ENCODE assay signal across 1 cellular context in the genomic region with DNA sequence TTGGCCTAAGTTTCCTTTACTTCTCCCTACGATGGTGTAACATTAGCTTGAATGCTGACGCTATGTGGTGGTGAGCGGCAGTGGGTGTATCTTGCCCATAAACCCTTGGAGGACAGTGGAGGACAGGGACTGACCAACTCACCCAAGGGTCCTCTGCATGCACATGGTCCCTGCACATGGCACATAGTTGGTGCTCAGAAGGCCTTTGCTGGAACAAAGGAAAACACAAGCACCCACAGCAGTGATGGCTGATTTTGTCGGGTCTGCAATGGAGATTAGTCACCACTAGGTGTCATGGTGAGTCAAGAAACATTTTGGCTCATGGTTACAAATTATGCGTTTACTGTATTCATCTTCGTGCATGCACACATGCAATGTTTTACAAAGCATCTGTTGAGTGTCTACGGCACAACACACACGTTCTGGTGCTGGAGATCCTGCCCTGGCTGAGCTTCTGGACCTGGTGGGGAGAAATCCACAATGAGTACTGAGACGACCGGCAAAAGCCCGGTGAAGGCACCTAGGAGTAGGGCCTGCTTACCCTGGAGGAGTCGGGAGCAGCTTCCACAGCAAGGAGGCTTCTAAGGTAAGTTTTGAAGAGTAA.
TF ChIP-seq lines count a peak whose summit lies in the region.

No MANE protein-coding gene starts in this region.

TF ChIP-seq in WTC11, 78 proteins besides CTCF, POLR2A, EP300 and RAD21 (continued from another document):
- TF ChIP-seq, protein P1, sequence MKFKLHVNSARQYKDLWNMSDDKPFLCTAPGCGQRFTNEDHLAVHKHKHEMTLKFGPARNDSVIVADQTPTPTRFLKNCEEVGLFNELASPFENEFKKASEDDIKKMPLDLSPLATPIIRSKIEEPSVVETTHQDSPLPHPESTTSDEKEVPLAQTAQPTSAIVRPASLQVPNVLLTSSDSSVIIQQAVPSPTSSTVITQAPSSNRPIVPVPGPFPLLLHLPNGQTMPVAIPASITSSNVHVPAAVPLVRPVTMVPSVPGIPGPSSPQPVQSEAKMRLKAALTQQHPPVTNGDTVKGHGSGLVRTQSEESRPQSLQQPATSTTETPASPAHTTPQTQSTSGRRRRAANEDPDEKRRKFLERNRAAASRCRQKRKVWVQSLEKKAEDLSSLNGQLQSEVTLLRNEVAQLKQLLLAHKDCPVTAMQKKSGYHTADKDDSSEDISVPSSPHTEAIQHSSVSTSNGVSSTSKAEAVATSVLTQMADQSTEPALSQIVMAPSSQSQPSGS (CRISPR knock-in tag; IDR thresholded peaks at IDR 0.05; ENCODE audit: borderline replicate concordance, low read depth) = no peak
- no peak for TF ChIP-seq ZBTB21 (CRISPR knock-in tag; IDR thresholded peaks at IDR 0.05; ENCODE audit: borderline replicate concordance)
- TF ChIP-seq ATF1 (CRISPR knock-in tag; IDR thresholded peaks at IDR 0.05) = no peak
- no peak for TF ChIP-seq NFE2L1 (CRISPR knock-in tag; IDR thresholded peaks at IDR 0.05)
- TF ChIP-seq, protein P2, sequence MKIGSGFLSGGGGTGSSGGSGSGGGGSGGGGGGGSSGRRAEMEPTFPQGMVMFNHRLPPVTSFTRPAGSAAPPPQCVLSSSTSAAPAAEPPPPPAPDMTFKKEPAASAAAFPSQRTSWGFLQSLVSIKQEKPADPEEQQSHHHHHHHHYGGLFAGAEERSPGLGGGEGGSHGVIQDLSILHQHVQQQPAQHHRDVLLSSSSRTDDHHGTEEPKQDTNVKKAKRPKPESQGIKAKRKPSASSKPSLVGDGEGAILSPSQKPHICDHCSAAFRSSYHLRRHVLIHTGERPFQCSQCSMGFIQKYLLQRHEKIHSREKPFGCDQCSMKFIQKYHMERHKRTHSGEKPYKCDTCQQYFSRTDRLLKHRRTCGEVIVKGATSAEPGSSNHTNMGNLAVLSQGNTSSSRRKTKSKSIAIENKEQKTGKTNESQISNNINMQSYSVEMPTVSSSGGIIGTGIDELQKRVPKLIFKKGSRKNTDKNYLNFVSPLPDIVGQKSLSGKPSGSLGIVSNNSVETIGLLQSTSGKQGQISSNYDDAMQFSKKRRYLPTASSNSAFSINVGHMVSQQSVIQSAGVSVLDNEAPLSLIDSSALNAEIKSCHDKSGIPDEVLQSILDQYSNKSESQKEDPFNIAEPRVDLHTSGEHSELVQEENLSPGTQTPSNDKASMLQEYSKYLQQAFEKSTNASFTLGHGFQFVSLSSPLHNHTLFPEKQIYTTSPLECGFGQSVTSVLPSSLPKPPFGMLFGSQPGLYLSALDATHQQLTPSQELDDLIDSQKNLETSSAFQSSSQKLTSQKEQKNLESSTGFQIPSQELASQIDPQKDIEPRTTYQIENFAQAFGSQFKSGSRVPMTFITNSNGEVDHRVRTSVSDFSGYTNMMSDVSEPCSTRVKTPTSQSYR (CRISPR knock-in tag; IDR thresholded peaks at IDR 0.05) = no peak
